In genomic region chr1:27499142-27499541, GRCh38 we compare ENCODE assay signal across 1 cellular context.
TF ChIP-seq lines count a peak whose summit lies in the region.

No MANE protein-coding gene starts in this region.

TF ChIP-seq in SK-N-SH, 30 proteins besides CTCF, POLR2A, EP300 and RAD21 (continued from another document):
- TF ChIP-seq ZBTB33 (IDR thresholded peaks at IDR 0.05; ENCODE audit: borderline replicate concordance, low read depth) (no peak), TAF1 (IDR thresholded peaks at IDR 0.05; ENCODE audit: borderline replicate concordance, low read depth, low read length) (no peak), FOXM1 (IDR thresholded peaks at IDR 0.05; ENCODE audit: low read depth) (no peak), RCOR1 (IDR thresholded peaks at IDR 0.05; ENCODE audit: low read length) (no peak), TCF12 (IDR thresholded peaks at IDR 0.05) (no peak), GATA2 (CRISPR knock-in tag; IDR thresholded peaks at IDR 0.05) (no peak), YY1 (IDR thresholded peaks at IDR 0.05; ENCODE audit: low read depth) (no peak), IRF3 (IDR thresholded peaks at IDR 0.05; ENCODE audit: low read depth, low read length) (no peak), POLR2AphosphoS5 (IDR thresholded peaks at IDR 0.05; ENCODE audit: low read depth, low read length) (no peak), PBX3 (IDR thresholded peaks at IDR 0.05) (no peak), SIN3A (IDR thresholded peaks at IDR 0.05; ENCODE audit: borderline replicate concordance, low read depth, low read length) (no peak)
- TF ChIP-seq, protein P1, sequence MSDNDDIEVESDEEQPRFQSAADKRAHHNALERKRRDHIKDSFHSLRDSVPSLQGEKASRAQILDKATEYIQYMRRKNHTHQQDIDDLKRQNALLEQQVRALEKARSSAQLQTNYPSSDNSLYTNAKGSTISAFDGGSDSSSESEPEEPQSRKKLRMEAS (IDR thresholded peaks at IDR 0.05; ENCODE audit: low read depth), result no peak
